ENCODE assay signal across 22 cellular contexts in the genomic region with DNA sequence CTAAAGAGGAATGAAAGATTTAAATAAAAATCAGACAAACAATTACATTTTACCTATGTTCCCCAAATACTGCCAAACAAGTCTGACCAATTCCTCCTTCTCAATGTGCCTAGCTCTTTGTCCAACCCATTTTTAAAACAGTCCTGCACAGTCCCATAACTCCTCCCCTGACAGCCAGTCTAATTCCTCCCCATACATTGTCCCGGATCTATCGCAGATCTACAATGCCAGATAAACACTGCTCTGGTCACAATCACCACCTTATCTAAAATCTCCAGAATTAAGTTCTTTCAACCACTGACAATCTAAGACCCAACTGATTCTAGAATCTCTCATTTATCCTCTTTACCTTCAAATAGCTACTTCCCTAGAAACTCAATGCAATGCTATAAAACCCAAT.
"Had no signal": no experiment of that assay in that cellular context is flagged by ENCODE, and none has a peak within 500 bp of the region (broad histone marks: within the 10 kb centered on the region; RNA-seq: fewer than 3 reads in every experiment).

No MANE protein-coding gene starts in this region.

- DNase-seq: dermis blood vessel endothelial cell; dorsolateral prefrontal cortex; effector CD4-positive, alpha-beta T cell; effector memory CD4-positive, alpha-beta T cell; foreskin keratinocyte; heart left ventricle; hypothalamus; immature natural killer cell; islet precursor cell; left cardiac atrium; left lung; left ventricle myocardium superior; lower lobe of right lung; mesenchymal stem cell; mucosa of descending colon; naive B cell; naive thymus-derived CD8-positive, alpha-beta T cell had no signal

- H3K4me1 Mint-ChIP-seq: immature natural killer cell; naive B cell; naive thymus-derived CD8-positive, alpha-beta T cell had no signal

- H3K4me3 ChIP-seq: coronary artery, dorsolateral prefrontal cortex, esophagus muscularis mucosa, gastroesophageal sphincter, heart left ventricle, hepatocyte, left lung, lower lobe of right lung, mucosa of descending colon had no signal

- H3K4me1 ChIP-seq: esophagus muscularis mucosa, foreskin keratinocyte, gastroesophageal sphincter, left lung, lower lobe of right lung had no signal

- H3K36me3 ChIP-seq: esophagus muscularis mucosa, gastroesophageal sphincter, heart left ventricle, left lung, lower lobe of right lung had no signal

- H3K27me3 ChIP-seq: dorsolateral prefrontal cortex, esophagus muscularis mucosa, foreskin keratinocyte, gastroesophageal sphincter, heart left ventricle, hepatocyte, left lung had no signal

- H3K27ac Mint-ChIP-seq: immature natural killer cell; mesothelial cell of epicardium; naive B cell; naive thymus-derived CD8-positive, alpha-beta T cell had no signal

- H3K4me3 Mint-ChIP-seq: immature natural killer cell; mesothelial cell of epicardium; naive B cell; naive thymus-derived CD8-positive, alpha-beta T cell had no signal

- H3K9me3 ChIP-seq: esophagus muscularis mucosa, gastroesophageal sphincter, lower lobe of right lung, mucosa of descending colon had no signal

- ATAC-seq: foreskin keratinocyte; gastroesophageal sphincter; heart left ventricle; left cardiac atrium; left lung; left ventricle myocardium superior; lower lobe of right lung; mucosa of descending colon; naive thymus-derived CD8-positive, alpha-beta T cell had no signal

- H3K36me3 Mint-ChIP-seq: immature natural killer cell; naive B cell; naive thymus-derived CD8-positive, alpha-beta T cell had no signal
